8 cellular contexts compared by ENCODE assay signal in the genomic region with DNA sequence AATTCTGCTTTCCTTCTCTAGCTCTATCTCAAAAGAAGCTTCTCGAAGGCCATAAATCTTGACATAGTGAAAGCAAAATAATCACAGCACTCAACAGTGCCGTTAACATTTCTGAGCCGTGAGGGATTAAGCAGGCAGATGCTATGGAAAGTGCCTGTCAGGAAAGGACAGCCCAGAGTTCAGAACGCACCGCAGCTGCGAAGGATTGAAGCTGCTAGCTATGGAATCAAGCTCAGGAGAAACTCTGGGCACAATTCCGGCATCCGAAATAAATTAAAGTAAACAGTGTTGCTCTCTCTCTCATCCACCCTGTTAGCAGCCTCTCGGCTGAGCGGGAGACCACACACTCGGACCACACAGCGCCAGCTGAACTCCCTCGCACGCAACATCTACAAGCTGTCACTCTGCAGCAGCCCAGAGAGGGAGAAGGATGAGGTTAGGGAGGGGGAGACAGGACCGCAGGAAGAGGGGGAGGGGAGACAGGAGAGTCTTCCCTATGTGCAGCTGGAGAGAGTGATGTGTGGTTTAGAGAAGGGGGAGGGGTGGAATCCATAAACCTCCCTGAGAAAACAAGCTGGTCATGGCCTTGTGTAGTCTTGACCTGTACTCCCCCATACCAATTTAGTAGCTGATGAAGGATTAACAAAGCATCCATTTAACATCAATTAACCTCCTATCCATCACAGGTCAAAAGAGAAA. TPM values are rescaled to one million over a fixed set of nuclear protein-coding genes. Genes with fewer than 3 reads are reported as not detected.
A peak's percentile ranks its signal among the peaks of the same experiment; 100 is the strongest.
DNase-seq lines count a peak whose midpoint lies in the region; ATAC-seq and TF ChIP-seq lines count a peak whose summit lies in the region.

No MANE protein-coding gene starts in this region.

- no peaks in the 10 kb centered on the region for H3K9me3 Mint-ChIP-seq in activated CD4-positive, alpha-beta T cell treated with anti-CD3 and anti-CD28 coated beads, Interleukin-2, amount 10 ng/mL, durations not matched to agents 7 days and 5 days

- no peaks in the 10 kb centered on the region for H3K27me3 Mint-ChIP-seq in activated CD4-positive, alpha-beta T cell treated with anti-CD3 and anti-CD28 coated beads, Interleukin-2, amount 10 ng/mL, durations not matched to agents 7 days and 5 days

- CTCF ChIA-PET in activated CD4-positive, alpha-beta T cell treated with anti-CD3 and anti-CD28 coated beads, Interleukin-2, amount 10 ng/mL, durations not matched to agents 7 days and 5 days (lab: Charles Lee), result interaction anchor here (1.0 to 1.8 kb wide), 6 partner anchors 9 to 38 kb away, joined by 3 to 7 read pairs (median 3); a partner anchor contains a TSS
- CTCF ChIA-PET in GM10248 (lab: Yijun Ruan, JAX), result interaction anchor here (0.6 to 1.9 kb wide), 11 partner anchors 8 to 91 kb away, joined by 3 to 11 read pairs (median 5); a partner anchor contains a TSS

- peaks cover 24% of the 10 kb centered on the region for H3K36me3 Mint-ChIP-seq in activated CD4-positive, alpha-beta T cell treated with anti-CD3 and anti-CD28 coated beads, Interleukin-2, amount 10 ng/mL, durations not matched to agents 7 days and 5 days (ENCODE audit: low read depth)

- POLR2A ChIA-PET in activated CD4-positive, alpha-beta T cell treated with anti-CD3 and anti-CD28 coated beads, Interleukin-2, amount 10 ng/mL, durations not matched to agents 7 days and 5 days (lab: Charles Lee), result interaction anchor here (1.0 kb wide), 1 partner anchor 8 kb away, joined by 3 read pairs; no protein-coding TSS in a partner anchor
- POLR2A ChIA-PET in GM10248 (lab: Yijun Ruan, JAX), result no interaction called here

- peak overlapping the region; percentile 64 for H3K4me3 Mint-ChIP-seq in activated CD4-positive, alpha-beta T cell treated with anti-CD3 and anti-CD28 coated beads, Interleukin-2, amount 10 ng/mL, durations not matched to agents 7 days and 5 days

- peak; percentile 44 for DNase-seq in activated CD4-positive, alpha-beta T cell treated with anti-CD3 and anti-CD28 coated beads, Interleukin-2, amount 10 ng/mL, durations not matched to agents 7 days and 5 days
- DNase-seq in activated CD4-positive, alpha-beta T cell treated with anti-CD3 and anti-CD28 coated beads, Interleukin-2, amount 50 U/mL, for 48 hours, result no peak
- DNase-seq in NCI-H510A treated with DMSO at 0.1 percent for 48 hours (lab: John Stamatoyannopoulos, UW) (peak; percentile 85), dermis blood vessel endothelial cell (peak; percentile 33), myocyte (ENCODE audit: low read depth) (peak; percentile 95), NCI-H2196 (lab: John Stamatoyannopoulos, UW; ENCODE audit: unreplicated experiment) (no peak), GM10248 (ENCODE audit: extremely low spot score) (no peak)

- no peak for ATAC-seq in GM19452 (IDR thresholded peaks at IDR 0.05; ENCODE audit: unreplicated experiment)

- H3K4me1 Mint-ChIP-seq in activated CD4-positive, alpha-beta T cell treated with anti-CD3 and anti-CD28 coated beads, Interleukin-2, amount 10 ng/mL, durations not matched to agents 7 days and 5 days, result peaks cover 55% of the 10 kb centered on the region

- TF ChIP-seq CTCF in GM10248 (IDR thresholded peaks at IDR 0.05; ENCODE audit: control extremely low read depth, extremely low read depth, low read depth, missing control alignments), result no peak

- peak overlapping the region; percentile 73 for H3K27ac Mint-ChIP-seq in activated CD4-positive, alpha-beta T cell treated with anti-CD3 and anti-CD28 coated beads, Interleukin-2, amount 10 ng/mL, durations not matched to agents 7 days and 5 days

RNA-seq across cellular contexts. Expression of a gene that starts 9.0 kb away (rescaled TPM):
- 10 to 100 TPM; 42.7 to 43.6 TPM for total RNA-seq in activated CD4-positive, alpha-beta T cell treated with anti-CD3 and anti-CD28 coated beads, Interleukin-2, amount 10 ng/mL, durations not matched to agents 7 days and 5 days
- total RNA-seq in dermis blood vessel endothelial cell (57.3 and 62.9 TPM in 2 replicates), myocyte (30.0 and 30.5 TPM in 2 replicates)
- polyA plus RNA-seq in myocyte (2012), result 14.8 TPM

RNA-seq across cellular contexts. Expression of a gene that starts 27.0 kb away (rescaled TPM):
- total RNA-seq in activated CD4-positive, alpha-beta T cell treated with anti-CD3 and anti-CD28 coated beads, Interleukin-2, amount 10 ng/mL, durations not matched to agents 7 days and 5 days, result 1 to 10 TPM; 1.5 to 1.6 TPM
- total RNA-seq in dermis blood vessel endothelial cell, result 0.98 and 1.5 TPM in 2 replicates
- total RNA-seq in myocyte, result 0.36 TPM in 1 of 2 replicates, not detected in the other
- polyA plus RNA-seq in myocyte (2012), result 0.20 TPM

Comparison
In these comparisons a context has a peak if more than half of its experiments do, and no peak if none do; other contexts are left out.
1. DNase-seq: peak in activated CD4-positive, alpha-beta T cell treated with anti-CD3 and anti-CD28 coated beads, Interleukin-2, amount 10 ng/mL, durations not matched to agents 7 days and 5 days (single experiment), NCI-H510A treated with DMSO at 0.1 percent for 48 hours (single experiment), dermis blood vessel endothelial cell (single experiment) and myocyte (single experiment); none in activated CD4-positive, alpha-beta T cell treated with anti-CD3 and anti-CD28 coated beads, Interleukin-2, amount 50 U/mL, for 48 hours (0 of 2), NCI-H2196 (single experiment) and GM10248 (single experiment).